ENCODE assay signal across 6 cellular contexts in genomic region chr11:9258279-9258678, GRCh38. TPM values are rescaled to one million over a fixed set of nuclear protein-coding genes. Genes with fewer than 3 reads are reported as not detected.
DNase-seq lines count a peak whose midpoint lies in the region; ATAC-seq, FAIRE-seq and TF ChIP-seq lines count a peak whose summit lies in the region.
"Not testable (repeated sequence)": the region's sequence is repeated elsewhere in the genome, so short reads cannot be mapped to it uniquely, and the experiment has no call there.

No MANE protein-coding gene starts in this region.

- not testable (repeated sequence) for DNase-seq in T-cell; activated naive CD8-positive, alpha-beta T cell treated with anti-CD3 and anti-CD28 coated beads, Interleukin-2, amount 10 ng/mL, durations not matched to agents 7 days and 5 days; GM12878 (ENCODE audit: low read depth, low spot score); effector memory CD4-positive, alpha-beta T cell; glutamatergic neuron

- not testable (repeated sequence) for FAIRE-seq in GM12878 (lab: Jason Lieb, UNC)

- peaks cover 31% of the 10 kb centered on the region for H3K79me2 ChIP-seq in GM12878 (ENCODE audit: control insufficient read depth, insufficient read depth, low read length)

- not testable (repeated sequence) for H3K9me3 ChIP-seq in HEK293 (ENCODE audit: control insufficient read depth, insufficient read depth, low read depth, low read length); GM12878 (replicated peaks; ENCODE audit: control insufficient read depth, insufficient read depth, low read length); effector memory CD4-positive, alpha-beta T cell (ENCODE audit: control insufficient read depth, low read length)

- not testable (repeated sequence) for H3K4me2 ChIP-seq in GM12878 (ENCODE audit: control insufficient read depth, insufficient read depth)

- CTCF ChIA-PET in HEK293 (lab: Yijun Ruan, JAX); T-cell (lab: Charles Lee); GM12878 (lab: Yijun Ruan, JAX): not testable (repeated sequence)

- not testable (repeated sequence) for H4K20me1 ChIP-seq in GM12878 (ENCODE audit: control insufficient read depth, insufficient read depth)

- not testable (repeated sequence) for H2AFZ ChIP-seq in GM12878 (ENCODE audit: control insufficient read depth, low read depth, low read length)

- TSS peak; percentile 56 for BruUV-seq in GM12878 (replicated peaks; lab: Mats Ljungman, UMichigan)

- H3K4me3 Mint-ChIP-seq in T-cell; activated naive CD8-positive, alpha-beta T cell treated with anti-CD3 and anti-CD28 coated beads, Interleukin-2, amount 10 ng/mL, durations not matched to agents 7 days and 5 days; glutamatergic neuron (ENCODE audit: unreplicated experiment): not testable (repeated sequence)

- H3K4me3 ChIP-seq in HEK293 (ENCODE audit: low read depth, low read length); GM12878; effector memory CD4-positive, alpha-beta T cell (ENCODE audit: insufficient read depth, low read depth, low read length, poor library complexity, severe bottlenecking): not testable (repeated sequence)

- RAD21 ChIA-PET in GM12878 (lab: Charles Lee; ENCODE audit: unreplicated experiment), result not testable (repeated sequence)

- TF ChIP-seq POLR2A in GM12878 (IDR thresholded peaks at IDR 0.05; ENCODE audit: low read depth, low read length), result not testable (repeated sequence)

- not testable (repeated sequence) for H3K27me3 ChIP-seq in GM12878 (replicated peaks in 1 of 2; ENCODE audit: control insufficient read depth in 2 of 2, insufficient read depth in 2 of 2, low read length in 1 of 2); effector memory CD4-positive, alpha-beta T cell (replicated peaks; ENCODE audit: control insufficient read depth, insufficient read depth, low read length, poor library complexity, severe bottlenecking)

- POLR2A ChIA-PET in HEK293 (lab: Yijun Ruan, JAX); T-cell (lab: Charles Lee); activated naive CD8-positive, alpha-beta T cell treated with anti-CD3 and anti-CD28 coated beads, Interleukin-2, amount 10 ng/mL, durations not matched to agents 7 days and 5 days (lab: Charles Lee); GM12878 (lab: Charles Lee): not testable (repeated sequence)

- H3K36me3 ChIP-seq in HEK293 (ENCODE audit: control insufficient read depth in 2 of 2, insufficient read depth in 1 of 2, low read length in 2 of 2); GM12878 (ENCODE audit: control insufficient read depth in 2 of 2, insufficient read depth in 2 of 2, low read length in 1 of 2); effector memory CD4-positive, alpha-beta T cell (ENCODE audit: control insufficient read depth, insufficient read depth, low read length): not testable (repeated sequence)

- H3K9me3 Mint-ChIP-seq in T-cell; activated naive CD8-positive, alpha-beta T cell treated with anti-CD3 and anti-CD28 coated beads, Interleukin-2, amount 10 ng/mL, durations not matched to agents 7 days and 5 days; glutamatergic neuron (ENCODE audit: unreplicated experiment): not testable (repeated sequence)

- not testable (repeated sequence) for H3K27ac ChIP-seq in HEK293 (ENCODE audit: extremely low read depth, low read depth, low read length); GM12878 (ENCODE audit: control insufficient read depth, insufficient read depth)
- H3K27ac ChIP-seq in effector memory CD4-positive, alpha-beta T cell (ENCODE audit: insufficient read depth, low read length, poor library complexity, severe bottlenecking), result peak overlapping the region; percentile 18

- ATAC-seq in T-cell (replicated peaks in 1 of 4); activated naive CD8-positive, alpha-beta T cell treated with anti-CD3 and anti-CD28 coated beads, Interleukin-2, amount 10 ng/mL, durations not matched to agents 7 days and 5 days (ENCODE audit: low read depth); GM12878: not testable (repeated sequence)

- TF ChIP-seq EP300 in GM12878 (IDR thresholded peaks at IDR 0.05; ENCODE audit: borderline replicate concordance in 1 of 2, control insufficient read depth in 1 of 2, low read depth in 2 of 2, low read length in 2 of 2), result not testable (repeated sequence)

- peaks cover 48 to 52% (median 48%) of the 10 kb centered on the region in 3 donors for H3K4me1 Mint-ChIP-seq in T-cell
- peaks cover 45% of the 10 kb centered on the region for H3K4me1 Mint-ChIP-seq in activated naive CD8-positive, alpha-beta T cell treated with anti-CD3 and anti-CD28 coated beads, Interleukin-2, amount 10 ng/mL, durations not matched to agents 7 days and 5 days
- peaks cover 13% of the 10 kb centered on the region for H3K4me1 Mint-ChIP-seq in glutamatergic neuron (ENCODE audit: low read depth, unreplicated experiment)

- WGBS in GM12878 (ENCODE audit: insufficient coverage, insufficient replicate concordance, low lambda C conversion rate, missing lambda C conversion rate), result 98% methylated on average over 4 of the region's 4 CpGs

- peaks cover 14% of the 10 kb centered on the region for H3K36me3 Mint-ChIP-seq in T-cell
- peaks cover 19% of the 10 kb centered on the region for H3K36me3 Mint-ChIP-seq in activated naive CD8-positive, alpha-beta T cell treated with anti-CD3 and anti-CD28 coated beads, Interleukin-2, amount 10 ng/mL, durations not matched to agents 7 days and 5 days
- H3K36me3 Mint-ChIP-seq in glutamatergic neuron (ENCODE audit: unreplicated experiment), result not testable (repeated sequence)

- not testable (repeated sequence) for H3K9ac ChIP-seq in GM12878 (ENCODE audit: control insufficient read depth, insufficient read depth, low read length)

- not testable (repeated sequence) for H3K27me3 Mint-ChIP-seq in T-cell; activated naive CD8-positive, alpha-beta T cell treated with anti-CD3 and anti-CD28 coated beads, Interleukin-2, amount 10 ng/mL, durations not matched to agents 7 days and 5 days; glutamatergic neuron (ENCODE audit: unreplicated experiment)

- intact Hi-C loops in GM12878 (cut with micrococcal nuclease; ENCODE audit: unreplicated experiment), result not testable (repeated sequence)

- not testable (repeated sequence) for TF ChIP-seq CTCF in HEK293 (tag by site-specific recombination; IDR thresholded peaks at IDR 0.05); GM12878 (IDR thresholded peaks at IDR 0.05 in 2 of 3, conservative IDR thresholded peaks at IDR 0.05 in 1 of 3; ENCODE audit: control insufficient read depth in 2 of 3, extremely low read depth in 1 of 3, insufficient read depth in 1 of 3, low read depth in 3 of 3, low read length in 3 of 3); glutamatergic neuron (IDR thresholded peaks at IDR 0.05; ENCODE audit: partially characterized antibody, unreplicated experiment)

- SMC1A ChIA-PET in GM12878 (lab: Charles Lee; ENCODE audit: uncharacterized antibody, unreplicated experiment), result not testable (repeated sequence)

- H3K27ac Mint-ChIP-seq in T-cell (peak overlapping the region; percentile 52 to 59), glutamatergic neuron (ENCODE audit: unreplicated experiment) (peak overlapping the region; percentile 14)
- H3K27ac Mint-ChIP-seq in activated naive CD8-positive, alpha-beta T cell treated with anti-CD3 and anti-CD28 coated beads, Interleukin-2, amount 10 ng/mL, durations not matched to agents 7 days and 5 days, result peak overlapping the region; percentile 48

- not testable (repeated sequence) for H3K4me1 ChIP-seq in HEK293 (ENCODE audit: control insufficient read depth, insufficient read depth, low read length); GM12878 (ENCODE audit: control insufficient read depth, insufficient read depth, low read length)
- H3K4me1 ChIP-seq in effector memory CD4-positive, alpha-beta T cell (ENCODE audit: control insufficient read depth, insufficient read depth, low read length, poor library complexity, severe bottlenecking), result peaks cover 21% of the 10 kb centered on the region

- in situ Hi-C loops in GM12878 (cut with MboI), result not testable (repeated sequence)

- not testable (repeated sequence) for TF ChIP-seq RAD21 in GM12878 (IDR thresholded peaks at IDR 0.05; ENCODE audit: insufficient read depth, low read depth, low read length)

RNA-seq across cellular contexts. Expression of gene DENND5A, which starts 6.9 kb away (rescaled TPM):
- total RNA-seq in T-cell (100 to 1,000 TPM in 2 of 5 donors, 10 to 100 TPM in 3; 57.8 to 151 (median 84.2) TPM), GM12878 (2014; rRNA removed) (101 and 102 TPM in 2 replicates), GM12878 (2014; rRNA removed; fragmentation: Illumina TruSeq; extraction: Trizol) (96.5 and 106 TPM in 2 replicates), GM12878 (2021) (91.3 and 94.2 TPM in 2 replicates), glutamatergic neuron (ENCODE audit: unreplicated experiment) (155 TPM)
- total RNA-seq in activated naive CD8-positive, alpha-beta T cell treated with anti-CD3 and anti-CD28 coated beads, Interleukin-2, amount 10 ng/mL, durations not matched to agents 7 days and 5 days, result 10 to 100 TPM; 74.3 to 75.2 TPM
- 297 and 334 TPM in 2 replicates for total RNA-seq in GM12878 (2013; cell fraction: nucleolus; rRNA removed)
- 37.7 TPM for polyA plus RNA-seq in GM12878 (2011; ENCODE audit: low read depth)
- polyA plus RNA-seq in GM12878 (2011; rRNA removed) (93.6 and 157 TPM in 2 replicates), GM12878 (2014; fragmentation: Illumina TruSeq; extraction: Trizol) (127 and 135 TPM in 2 replicates), GM12878 (2014; fragmentation: Nextera tagmentation; extraction: Ambion mirVana) (10 to 100 TPM; 15.6 to 24.1 TPM), GM12878 (2014; rRNA removed) (63.8 and 78.9 TPM in 2 replicates), GM12878 (2016; fragmentation: Nextera tagmentation; extraction: Ambion mirVana) (10 to 100 TPM; 15.7 to 16.6 TPM)
- polyA plus RNA-seq in GM12878 (2011; cell fraction: cytosol; rRNA removed), result 167 and 190 TPM in 2 replicates
- 172 and 245 TPM in 2 replicates for polyA plus RNA-seq in GM12878 (2011; cell fraction: nucleus; rRNA removed)
- 46.8 and 47.7 TPM in 2 replicates for polyA plus RNA-seq in GM12878 (2012)
- polyA minus RNA-seq in GM12878 (2011; rRNA and poly(A)+ RNA removed), result 392 and 436 TPM in 2 replicates
- 76.6 and 77.9 TPM in 2 replicates for polyA minus RNA-seq in GM12878 (2011; cell fraction: cytosol; rRNA and poly(A)+ RNA removed)
- polyA minus RNA-seq in GM12878 (2011; cell fraction: nucleus; rRNA and poly(A)+ RNA removed), result 140 and 188 TPM in 2 replicates

RNA-seq across cellular contexts. Expression of gene TMEM41B, which starts 56.1 kb away (rescaled TPM):
- total RNA-seq in T-cell (10 to 100 TPM; 29.0 to 55.6 (median 42.7) TPM), GM12878 (2014; rRNA removed) (24.3 and 29.1 TPM in 2 replicates), GM12878 (2014; rRNA removed; fragmentation: Illumina TruSeq; extraction: Trizol) (20.1 and 22.4 TPM in 2 replicates), GM12878 (2021) (21.9 and 25.1 TPM in 2 replicates), glutamatergic neuron (ENCODE audit: unreplicated experiment) (43.6 TPM)
- total RNA-seq in activated naive CD8-positive, alpha-beta T cell treated with anti-CD3 and anti-CD28 coated beads, Interleukin-2, amount 10 ng/mL, durations not matched to agents 7 days and 5 days, result 10 to 100 TPM; 40.5 to 42.3 TPM
- total RNA-seq in GM12878 (2013; cell fraction: nucleolus; rRNA removed), result 32.5 and 34.9 TPM in 2 replicates
- polyA plus RNA-seq in GM12878 (2011; ENCODE audit: low read depth), result 8.3 TPM
- polyA plus RNA-seq in GM12878 (2011; rRNA removed) (31.0 and 44.7 TPM in 2 replicates), GM12878 (2014; fragmentation: Illumina TruSeq; extraction: Trizol) (15.2 and 19.3 TPM in 2 replicates), GM12878 (2014; fragmentation: Nextera tagmentation; extraction: Ambion mirVana) (10 to 100 TPM in 1 of 2 experiments, 1 to 10 TPM in 1; 8.0 to 11.0 TPM), GM12878 (2014; rRNA removed) (27.0 and 27.1 TPM in 2 replicates), GM12878 (2016; fragmentation: Nextera tagmentation; extraction: Ambion mirVana) (10 to 100 TPM; 20.4 to 20.6 TPM)
- polyA plus RNA-seq in GM12878 (2011; cell fraction: cytosol; rRNA removed), result 12.6 and 16.7 TPM in 2 replicates
- polyA plus RNA-seq in GM12878 (2011; cell fraction: nucleus; rRNA removed), result 18.6 and 19.4 TPM in 2 replicates
- 16.4 and 18.9 TPM in 2 replicates for polyA plus RNA-seq in GM12878 (2012)
- polyA minus RNA-seq in GM12878 (2011; rRNA and poly(A)+ RNA removed), result 12.7 and 14.1 TPM in 2 replicates
- polyA minus RNA-seq in GM12878 (2011; cell fraction: cytosol; rRNA and poly(A)+ RNA removed), result 9.8 and 9.9 TPM in 2 replicates
- polyA minus RNA-seq in GM12878 (2011; cell fraction: nucleus; rRNA and poly(A)+ RNA removed), result 8.5 and 12.7 TPM in 2 replicates
